In genomic region chr13:60163525-60164471, GRCh38 we compare ENCODE assay signal across 1 cellular context.
TF ChIP-seq lines count a peak whose summit lies in the region.

A gene with protein sequence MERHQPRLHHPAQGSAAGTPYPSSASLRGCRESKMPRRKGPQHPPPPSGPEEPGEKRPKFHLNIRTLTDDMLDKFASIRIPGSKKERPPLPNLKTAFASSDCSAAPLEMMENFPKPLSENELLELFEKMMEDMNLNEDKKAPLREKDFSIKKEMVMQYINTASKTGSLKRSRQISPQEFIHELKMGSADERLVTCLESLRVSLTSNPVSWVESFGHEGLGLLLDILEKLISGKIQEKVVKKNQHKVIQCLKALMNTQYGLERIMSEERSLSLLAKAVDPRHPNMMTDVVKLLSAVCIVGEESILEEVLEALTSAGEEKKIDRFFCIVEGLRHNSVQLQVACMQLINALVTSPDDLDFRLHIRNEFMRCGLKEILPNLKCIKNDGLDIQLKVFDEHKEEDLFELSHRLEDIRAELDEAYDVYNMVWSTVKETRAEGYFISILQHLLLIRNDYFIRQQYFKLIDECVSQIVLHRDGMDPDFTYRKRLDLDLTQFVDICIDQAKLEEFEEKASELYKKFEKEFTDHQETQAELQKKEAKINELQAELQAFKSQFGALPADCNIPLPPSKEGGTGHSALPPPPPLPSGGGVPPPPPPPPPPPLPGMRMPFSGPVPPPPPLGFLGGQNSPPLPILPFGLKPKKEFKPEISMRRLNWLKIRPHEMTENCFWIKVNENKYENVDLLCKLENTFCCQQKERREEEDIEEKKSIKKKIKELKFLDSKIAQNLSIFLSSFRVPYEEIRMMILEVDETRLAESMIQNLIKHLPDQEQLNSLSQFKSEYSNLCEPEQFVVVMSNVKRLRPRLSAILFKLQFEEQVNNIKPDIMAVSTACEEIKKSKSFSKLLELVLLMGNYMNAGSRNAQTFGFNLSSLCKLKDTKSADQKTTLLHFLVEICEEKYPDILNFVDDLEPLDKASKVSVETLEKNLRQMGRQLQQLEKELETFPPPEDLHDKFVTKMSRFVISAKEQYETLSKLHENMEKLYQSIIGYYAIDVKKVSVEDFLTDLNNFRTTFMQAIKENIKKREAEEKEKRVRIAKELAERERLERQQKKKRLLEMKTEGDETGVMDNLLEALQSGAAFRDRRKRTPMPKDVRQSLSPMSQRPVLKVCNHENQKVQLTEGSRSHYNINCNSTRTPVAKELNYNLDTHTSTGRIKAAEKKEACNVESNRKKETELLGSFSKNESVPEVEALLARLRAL (minus strand): TSS chr13:60163928. CDS start chr13:60163766, 162 bp downstream.

TF ChIP-seq in HepG2, 621 proteins besides CTCF, POLR2A, EP300 and RAD21 (continued from another document and continues in another):
- TF ChIP-seq ZNF292 (CRISPR knock-in tag; IDR thresholded peaks at IDR 0.05; ENCODE audit: borderline replicate concordance, low read depth) (no peak), NR2F2 (IDR thresholded peaks at IDR 0.05; ENCODE audit: borderline replicate concordance, low read depth) (peak; percentile 25; the same call in 1 of the 2 replicates), SRSF9 (IDR thresholded peaks at IDR 0.05; ENCODE audit: borderline replicate concordance, insufficient read depth, low read depth, low read length, poor library complexity, severe bottlenecking) (no peak), SNAPC4 (CRISPR knock-in tag; IDR thresholded peaks at IDR 0.05) (no peak), ZNF713 (CRISPR knock-in tag; IDR thresholded peaks at IDR 0.05) (no peak), FOXJ3 (CRISPR knock-in tag; IDR thresholded peaks at IDR 0.05; ENCODE audit: borderline replicate concordance) (peak; percentile 33; the same call in 1 of the 2 replicates), KDM4B (CRISPR knock-in tag; IDR thresholded peaks at IDR 0.05) (no peak; the same call in 1 of the 2 replicates), KLF13 (CRISPR knock-in tag; IDR thresholded peaks at IDR 0.05) (no peak), MED13 (CRISPR knock-in tag; IDR thresholded peaks at IDR 0.05) (no peak), PLRG1 (conservative IDR thresholded peaks at IDR 0.05) (no peak), TEF (CRISPR knock-in tag; IDR thresholded peaks at IDR 0.05) (no peak; the same call in 1 of the 2 replicates), CEBPG (CRISPR knock-in tag; IDR thresholded peaks at IDR 0.05) (peak; percentile 11; the same call in 1 of the 2 replicates), ZBTB44 (CRISPR knock-in tag; IDR thresholded peaks at IDR 0.05) (no peak), HNRNPH1 (optimal IDR thresholded peaks at IDR 0.05; ENCODE audit: low read depth, low read length) (no peak), NCOA5 (CRISPR knock-in tag; IDR thresholded peaks at IDR 0.05) (no peak), SKI (IDR thresholded peaks at IDR 0.05; ENCODE audit: partially characterized antibody) (no peak), NFIC (IDR thresholded peaks at IDR 0.05; ENCODE audit: low read length) (peak; percentile 23; the same call in 1 of the 2 replicates), PHF5A (CRISPR knock-in tag; IDR thresholded peaks at IDR 0.05; ENCODE audit: low read depth, unreplicated experiment) (no peak), TFE3 (CRISPR knock-in tag; IDR thresholded peaks at IDR 0.05) (no peak), REPIN1 (CRISPR knock-in tag; IDR thresholded peaks at IDR 0.05; ENCODE audit: borderline replicate concordance, low read depth) (peak; percentile 79; the same call in 1 of the 2 replicates), CBX2 (IDR thresholded peaks at IDR 0.05; ENCODE audit: low read depth, low read length) (no peak), CBX2 (CRISPR knock-in tag; IDR thresholded peaks at IDR 0.05; ENCODE audit: low read depth) (0 out of 2 replicates have a peak, but pooled peaks have one; percentile 31), ZFP1 (CRISPR knock-in tag; IDR thresholded peaks at IDR 0.05) (no peak), HNRNPUL1 (IDR thresholded peaks at IDR 0.05; ENCODE audit: low read depth, low read length) (no peak)
- TF ChIP-seq, protein P1, sequence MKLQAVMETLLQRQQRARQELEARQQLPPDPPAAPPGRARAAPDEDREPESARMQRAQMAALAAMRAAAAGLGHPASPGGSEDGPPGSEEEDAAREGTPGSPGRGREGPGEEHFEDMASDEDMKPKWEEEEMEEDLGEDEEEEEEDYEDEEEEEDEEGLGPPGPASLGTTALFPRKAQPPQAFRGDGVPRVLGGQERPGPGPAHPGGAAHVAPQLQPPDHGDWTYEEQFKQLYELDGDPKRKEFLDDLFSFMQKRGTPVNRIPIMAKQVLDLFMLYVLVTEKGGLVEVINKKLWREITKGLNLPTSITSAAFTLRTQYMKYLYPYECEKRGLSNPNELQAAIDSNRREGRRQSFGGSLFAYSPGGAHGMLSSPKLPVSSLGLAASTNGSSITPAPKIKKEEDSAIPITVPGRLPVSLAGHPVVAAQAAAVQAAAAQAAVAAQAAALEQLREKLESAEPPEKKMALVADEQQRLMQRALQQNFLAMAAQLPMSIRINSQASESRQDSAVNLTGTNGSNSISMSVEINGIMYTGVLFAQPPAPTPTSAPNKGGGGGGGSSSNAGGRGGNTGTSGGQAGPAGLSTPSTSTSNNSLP (IDR thresholded peaks at IDR 0.05; ENCODE audit: low read depth, low read length): no peak
- TF ChIP-seq, protein P2, sequence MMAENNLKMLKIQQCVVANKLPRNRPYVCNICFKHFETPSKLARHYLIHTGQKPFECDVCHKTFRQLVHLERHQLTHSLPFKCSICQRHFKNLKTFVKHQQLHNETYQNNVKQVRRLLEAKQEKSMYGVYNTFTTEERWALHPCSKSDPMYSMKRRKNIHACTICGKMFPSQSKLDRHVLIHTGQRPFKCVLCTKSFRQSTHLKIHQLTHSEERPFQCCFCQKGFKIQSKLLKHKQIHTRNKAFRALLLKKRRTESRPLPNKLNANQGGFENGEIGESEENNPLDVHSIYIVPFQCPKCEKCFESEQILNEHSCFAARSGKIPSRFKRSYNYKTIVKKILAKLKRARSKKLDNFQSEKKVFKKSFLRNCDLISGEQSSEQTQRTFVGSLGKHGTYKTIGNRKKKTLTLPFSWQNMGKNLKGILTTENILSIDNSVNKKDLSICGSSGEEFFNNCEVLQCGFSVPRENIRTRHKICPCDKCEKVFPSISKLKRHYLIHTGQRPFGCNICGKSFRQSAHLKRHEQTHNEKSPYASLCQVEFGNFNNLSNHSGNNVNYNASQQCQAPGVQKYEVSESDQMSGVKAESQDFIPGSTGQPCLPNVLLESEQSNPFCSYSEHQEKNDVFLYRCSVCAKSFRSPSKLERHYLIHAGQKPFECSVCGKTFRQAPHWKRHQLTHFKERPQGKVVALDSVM (CRISPR knock-in tag; IDR thresholded peaks at IDR 0.05): no peak
- TF ChIP-seq, protein P3, sequence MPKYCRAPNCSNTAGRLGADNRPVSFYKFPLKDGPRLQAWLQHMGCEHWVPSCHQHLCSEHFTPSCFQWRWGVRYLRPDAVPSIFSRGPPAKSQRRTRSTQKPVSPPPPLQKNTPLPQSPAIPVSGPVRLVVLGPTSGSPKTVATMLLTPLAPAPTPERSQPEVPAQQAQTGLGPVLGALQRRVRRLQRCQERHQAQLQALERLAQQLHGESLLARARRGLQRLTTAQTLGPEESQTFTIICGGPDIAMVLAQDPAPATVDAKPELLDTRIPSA (CRISPR knock-in tag; IDR thresholded peaks at IDR 0.05; ENCODE audit: borderline replicate concordance): 0 out of 2 replicates have a peak, but pooled peaks have one; percentile 43
- TF ChIP-seq, protein P4, sequence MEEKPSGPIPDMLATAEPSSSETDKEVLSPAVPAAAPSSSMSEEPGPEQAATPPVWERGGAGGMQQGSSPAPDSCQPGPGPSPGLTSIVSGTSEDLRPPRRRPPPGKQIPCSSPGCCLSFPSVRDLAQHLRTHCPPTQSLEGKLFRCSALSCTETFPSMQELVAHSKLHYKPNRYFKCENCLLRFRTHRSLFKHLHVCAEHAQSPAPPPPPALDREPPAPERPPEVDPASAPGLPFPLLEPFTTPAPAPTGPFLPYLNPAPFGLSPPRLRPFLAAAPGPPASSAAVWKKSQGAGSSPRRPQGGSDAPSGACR (CRISPR knock-in tag; IDR thresholded peaks at IDR 0.05): no peak
- TF ChIP-seq, protein P5, sequence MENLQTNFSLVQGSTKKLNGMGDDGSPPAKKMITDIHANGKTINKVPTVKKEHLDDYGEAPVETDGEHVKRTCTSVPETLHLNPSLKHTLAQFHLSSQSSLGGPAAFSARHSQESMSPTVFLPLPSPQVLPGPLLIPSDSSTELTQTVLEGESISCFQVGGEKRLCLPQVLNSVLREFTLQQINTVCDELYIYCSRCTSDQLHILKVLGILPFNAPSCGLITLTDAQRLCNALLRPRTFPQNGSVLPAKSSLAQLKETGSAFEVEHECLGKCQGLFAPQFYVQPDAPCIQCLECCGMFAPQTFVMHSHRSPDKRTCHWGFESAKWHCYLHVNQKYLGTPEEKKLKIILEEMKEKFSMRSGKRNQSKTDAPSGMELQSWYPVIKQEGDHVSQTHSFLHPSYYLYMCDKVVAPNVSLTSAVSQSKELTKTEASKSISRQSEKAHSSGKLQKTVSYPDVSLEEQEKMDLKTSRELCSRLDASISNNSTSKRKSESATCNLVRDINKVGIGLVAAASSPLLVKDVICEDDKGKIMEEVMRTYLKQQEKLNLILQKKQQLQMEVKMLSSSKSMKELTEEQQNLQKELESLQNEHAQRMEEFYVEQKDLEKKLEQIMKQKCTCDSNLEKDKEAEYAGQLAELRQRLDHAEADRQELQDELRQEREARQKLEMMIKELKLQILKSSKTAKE (CRISPR knock-in tag; IDR thresholded peaks at IDR 0.05; ENCODE audit: borderline replicate concordance): peak; percentile 50
- TF ChIP-seq, protein P6, sequence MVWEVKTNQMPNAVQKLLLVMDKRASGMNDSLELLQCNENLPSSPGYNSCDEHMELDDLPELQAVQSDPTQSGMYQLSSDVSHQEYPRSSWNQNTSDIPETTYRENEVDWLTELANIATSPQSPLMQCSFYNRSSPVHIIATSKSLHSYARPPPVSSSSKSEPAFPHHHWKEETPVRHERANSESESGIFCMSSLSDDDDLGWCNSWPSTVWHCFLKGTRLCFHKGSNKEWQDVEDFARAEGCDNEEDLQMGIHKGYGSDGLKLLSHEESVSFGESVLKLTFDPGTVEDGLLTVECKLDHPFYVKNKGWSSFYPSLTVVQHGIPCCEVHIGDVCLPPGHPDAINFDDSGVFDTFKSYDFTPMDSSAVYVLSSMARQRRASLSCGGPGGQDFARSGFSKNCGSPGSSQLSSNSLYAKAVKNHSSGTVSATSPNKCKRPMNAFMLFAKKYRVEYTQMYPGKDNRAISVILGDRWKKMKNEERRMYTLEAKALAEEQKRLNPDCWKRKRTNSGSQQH (CRISPR knock-in tag; IDR thresholded peaks at IDR 0.05; ENCODE audit: low read depth): peak; percentile 94
